In genomic region chr18:58578321-58578720, GRCh38 we compare ENCODE assay signal across 1 cellular context.
TF ChIP-seq lines count a peak whose summit lies in the region.

No MANE protein-coding gene starts in this region.

TF ChIP-seq in IMR-90, 13 proteins besides CTCF, POLR2A, EP300 and RAD21 (continued from another document):
- TF ChIP-seq USF2 (IDR thresholded peaks at IDR 0.05; ENCODE audit: low read depth, low read length) (no peak), CHD1 (IDR thresholded peaks at IDR 0.05; ENCODE audit: low read depth, low read length) (no peak), MXI1 (IDR thresholded peaks at IDR 0.05; ENCODE audit: borderline replicate concordance, low read depth, low read length) (no peak), BHLHE40 (IDR thresholded peaks at IDR 0.05; ENCODE audit: low read depth, low read length) (no peak), MAZ (IDR thresholded peaks at IDR 0.05; ENCODE audit: borderline replicate concordance, low read depth, low read length) (no peak), SMC3 (IDR thresholded peaks at IDR 0.05; ENCODE audit: low read depth, low read length) (no peak), MAFK (IDR thresholded peaks at IDR 0.05; ENCODE audit: low read depth, low read length) (no peak)
